ENCODE assay signal across 9 cellular contexts in the genomic region with DNA sequence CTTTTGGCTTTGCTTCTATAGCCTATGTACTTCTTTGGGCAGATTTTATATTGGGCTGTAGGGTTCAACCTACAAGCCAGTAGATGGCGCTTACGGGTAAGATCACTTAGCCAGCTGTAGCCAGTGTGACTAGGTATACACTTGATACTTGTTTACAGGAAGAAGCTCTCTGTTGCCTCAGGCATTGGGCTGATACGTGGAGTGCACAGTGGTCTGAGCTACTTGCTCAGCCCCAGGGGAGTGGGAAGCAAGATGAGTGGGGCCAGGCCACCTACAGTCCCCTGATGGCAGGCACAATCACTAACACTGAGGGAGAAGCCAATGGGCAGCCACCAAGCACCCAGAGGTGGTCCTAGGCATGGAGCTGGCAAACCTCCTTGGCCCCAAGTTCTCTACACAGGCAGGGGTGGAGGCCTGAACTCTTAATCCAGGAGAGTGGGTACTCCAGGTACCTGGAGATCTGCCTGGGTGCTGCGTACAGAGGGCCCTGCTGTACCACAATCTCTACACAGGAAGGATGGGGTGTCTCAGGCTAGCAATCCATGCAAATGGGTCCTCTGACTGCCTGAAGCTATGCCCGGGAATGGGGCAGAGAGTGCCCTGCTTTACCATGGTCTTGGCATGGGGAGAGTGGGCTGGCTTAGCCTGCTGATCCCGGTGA.
DNase-seq lines count a peak whose midpoint lies in the region; ATAC-seq lines count a peak whose summit lies in the region.
"Had no signal": no experiment of that assay in that cellular context is flagged by ENCODE, and none has a peak within 500 bp of the region (broad histone marks: within the 10 kb centered on the region; RNA-seq: fewer than 3 reads in every experiment).

No MANE protein-coding gene starts in this region.

- H3K4me1 Mint-ChIP-seq in activated T-helper 2 cell treated with anti-CD3 and anti-CD28 coated beads, Interferon-gamma antibody, Interleukin-2, Interleukin-4, amounts not matched to agents 10 μg/mL and 5 μg/mL and 100 μg/mL, durations not matched to agents 14 hours and 24 hours and 36 hours (ENCODE audit: low read depth), result peaks cover 12% of the 10 kb centered on the region

- no peaks in the 10 kb centered on the region for H3K27me3 Mint-ChIP-seq in activated T-helper 2 cell treated with anti-CD3 and anti-CD28 coated beads, Interferon-gamma antibody, Interleukin-2, Interleukin-4, amounts not matched to agents 10 μg/mL and 5 μg/mL and 100 μg/mL, durations not matched to agents 14 hours and 24 hours and 36 hours (ENCODE audit: low read depth)
- H3K27me3 Mint-ChIP-seq: activated naive CD8-positive, alpha-beta T cell had no signal

- peak overlapping the region; percentile 76 for H3K27ac Mint-ChIP-seq in activated T-helper 2 cell treated with anti-CD3 and anti-CD28 coated beads, Interferon-gamma antibody, Interleukin-2, Interleukin-4, amounts not matched to agents 10 μg/mL and 5 μg/mL and 100 μg/mL, durations not matched to agents 14 hours and 24 hours and 36 hours
- H3K27ac Mint-ChIP-seq: activated naive CD8-positive, alpha-beta T cell had no signal

- intact Hi-C loops in activated T-helper 2 cell treated with anti-CD3 and anti-CD28 coated beads, Interferon-gamma antibody, Interleukin-2, Interleukin-4, amounts not matched to agents 10 μg/mL and 5 μg/mL and 100 μg/mL, durations not matched to agents 14 hours and 24 hours and 36 hours (cut with micrococcal nuclease), result loop anchor here (5.0 to 10.0 kb wide), 2 partner anchors 182 to 214 kb away; a partner anchor contains a TSS
- intact Hi-C loops in left colon (cut with DNase I, micrococcal nuclease), result no loop called here

- DNase-seq in NCI-H1092 treated with DMSO at 0.1 percent for 48 hours (lab: John Stamatoyannopoulos, UW) (peak; percentile 13), NCI-H1092 (lab: John Stamatoyannopoulos, UW) (no peak), NCI-H146 treated with DMSO at 0.1 percent for 48 hours (lab: John Stamatoyannopoulos, UW; ENCODE audit: unreplicated experiment) (peak; percentile 83), left colon (no peak)
- DNase-seq in activated T-helper 2 cell treated with anti-CD3 and anti-CD28 coated beads, Interferon-gamma antibody, Interleukin-2, Interleukin-4, amounts not matched to agents 10 μg/mL and 5 μg/mL and 100 μg/mL, durations not matched to agents 14 hours and 24 hours and 36 hours (ENCODE audit: low spot score), result peak; percentile 30

- ATAC-seq in GM21447 (IDR thresholded peaks at IDR 0.05; ENCODE audit: unreplicated experiment) (peak; percentile 67), left colon (peak; percentile 67), GM18873 (IDR thresholded peaks at IDR 0.05; ENCODE audit: low FRiP score, unreplicated experiment) (no peak), HG03039 (IDR thresholded peaks at IDR 0.05; ENCODE audit: unreplicated experiment) (no peak)

- H3K9me3 Mint-ChIP-seq in activated T-helper 2 cell treated with anti-CD3 and anti-CD28 coated beads, Interferon-gamma antibody, Interleukin-2, Interleukin-4, amounts not matched to agents 10 μg/mL and 5 μg/mL and 100 μg/mL, durations not matched to agents 14 hours and 24 hours and 36 hours, result no peaks in the 10 kb centered on the region

- H3K4me3 Mint-ChIP-seq in activated T-helper 2 cell treated with anti-CD3 and anti-CD28 coated beads, Interferon-gamma antibody, Interleukin-2, Interleukin-4, amounts not matched to agents 10 μg/mL and 5 μg/mL and 100 μg/mL, durations not matched to agents 14 hours and 24 hours and 36 hours (ENCODE audit: low read depth), result no peak overlapping the region
- H3K4me3 Mint-ChIP-seq: activated naive CD8-positive, alpha-beta T cell had no signal

- no peaks in the 10 kb centered on the region for H3K36me3 Mint-ChIP-seq in activated T-helper 2 cell treated with anti-CD3 and anti-CD28 coated beads, Interferon-gamma antibody, Interleukin-2, Interleukin-4, amounts not matched to agents 10 μg/mL and 5 μg/mL and 100 μg/mL, durations not matched to agents 14 hours and 24 hours and 36 hours (ENCODE audit: low read depth)

Comparison
In these comparisons a context has a peak if more than half of its experiments do, and no peak if none do; other contexts are left out.
1. DNase-seq: peak in NCI-H1092 treated with DMSO at 0.1 percent for 48 hours (single experiment), NCI-H146 treated with DMSO at 0.1 percent for 48 hours (single experiment) and activated T-helper 2 cell treated with anti-CD3 and anti-CD28 coated beads, Interferon-gamma antibody, Interleukin-2, Interleukin-4, amounts not matched to agents 10 μg/mL and 5 μg/mL and 100 μg/mL, durations not matched to agents 14 hours and 24 hours and 36 hours (single experiment); none in NCI-H1092 (single experiment) and left colon (0 of 2).
2. ATAC-seq: peak in GM21447 (single experiment) and left colon (single experiment); none in GM18873 (single experiment) and HG03039 (single experiment).